ENCODE assay signal across 13 cellular contexts in genomic region chr1:26315874-26316850, GRCh38. TPM values are rescaled to one million over a fixed set of nuclear protein-coding genes. Genes with fewer than 3 reads are reported as not detected.
A peak's percentile ranks its signal among the peaks of the same experiment; 100 is the strongest.
DNase-seq lines count a peak whose midpoint lies in the region; ATAC-seq and TF ChIP-seq lines count a peak whose summit lies in the region.
"Had no signal": no experiment of that assay in that cellular context is flagged by ENCODE, and none has a peak within 500 bp of the region (broad histone marks: within the 10 kb centered on the region; RNA-seq: fewer than 3 reads in every experiment).

No MANE protein-coding gene starts in this region.

- H3K27ac ChIP-seq in CD8-positive, alpha-beta T cell (ENCODE audit: low read depth, low read length), result no peak overlapping the region
- H3K27ac ChIP-seq in HEK293 (ENCODE audit: extremely low read depth, low read depth, low read length) (no peak overlapping the region), RWPE1 (no peak overlapping the region)
- H3K27ac ChIP-seq: breast epithelium had no signal

- H3K9me3 ChIP-seq in CD8-positive, alpha-beta T cell (ENCODE audit: low read length), result no peaks in the 10 kb centered on the region
- H3K9me3 ChIP-seq in HEK293 (ENCODE audit: control insufficient read depth, insufficient read depth, low read depth, low read length), result no peaks in the 10 kb centered on the region
- H3K9me3 ChIP-seq: breast epithelium had no signal

- intact Hi-C loops in CD8-positive, alpha-beta T cell (cut with DNase I, micrococcal nuclease), result loop anchor here in 1 of 2 experiments (5.0 kb wide), 1 partner anchor 916 kb away; the partner anchor contains the start of gene WDTC1
- intact Hi-C loops in activated T-helper 1 cell treated with anti-CD3 and anti-CD28 coated beads, Interleukin-12 subunit alpha, Interleukin-12 subunit beta, Interleukin-2, Interleukin-4 antibody, amounts not matched to agents 30 ng/mL and 10 ng/mL and 1 ng/mL, durations not matched to agents 14 hours and 24 hours and 36 hours (cut with micrococcal nuclease), result no loop called here

- peaks cover 11% of the 10 kb centered on the region for H3K36me3 ChIP-seq in CD8-positive, alpha-beta T cell (ENCODE audit: insufficient read depth, low read length)
- H3K36me3 ChIP-seq in HEK293 (ENCODE audit: control insufficient read depth in 2 of 2, insufficient read depth in 1 of 2, low read length in 2 of 2), result no peaks in the 10 kb centered on the region
- H3K36me3 ChIP-seq: breast epithelium had no signal

- H3K27me3 ChIP-seq in CD8-positive, alpha-beta T cell (ENCODE audit: insufficient read depth, low read length), result no peaks in the 10 kb centered on the region
- H3K27me3 ChIP-seq: breast epithelium had no signal

- no peak for ATAC-seq in CD8-positive, alpha-beta T cell
- ATAC-seq in GM21786 (IDR thresholded peaks at IDR 0.05; ENCODE audit: unreplicated experiment), result no peak

- TF ChIP-seq CTCF in CD8-positive, alpha-beta T cell (IDR thresholded peaks at IDR 0.05), result no peak
- no peak for TF ChIP-seq CTCF in HEK293 (tag by site-specific recombination; IDR thresholded peaks at IDR 0.05)
- no peak for TF ChIP-seq CTCF in nephron progenitor cell (IDR thresholded peaks at IDR 0.05)
- TF ChIP-seq CTCF in RWPE1 (conservative IDR thresholded peaks at IDR 0.05; ENCODE audit: low read depth), result no peak

- POLR2A ChIA-PET in CD8-positive, alpha-beta T cell (lab: Charles Lee), result interaction anchor here (0.9 to 17.6 kb wide), 5 partner anchors 8 to 62 kb away, joined by 7 to 666 read pairs (median 9); partner anchors contain the start of genes SH3BGRL3 and UBXN11
- POLR2A ChIA-PET in HEK293 (lab: Yijun Ruan, JAX) (interaction anchor here (0.7 to 0.9 kb wide), 2 partner anchors 16 to 189 kb away, joined by 4 to 5 read pairs; no protein-coding TSS in a partner anchor), RWPE1 (lab: Yijun Ruan, JAX; ENCODE audit: low non-redundant PET) (no interaction called here)

- peak overlapping the region; percentile 84 for H3K27ac Mint-ChIP-seq in CD8-positive, alpha-beta T cell
- peak overlapping the region; percentile 61 for H3K27ac Mint-ChIP-seq in activated T-helper 1 cell treated with anti-CD3 and anti-CD28 coated beads, Interleukin-12 subunit alpha, Interleukin-12 subunit beta, Interleukin-2, Interleukin-4 antibody, amounts not matched to agents 30 ng/mL and 10 ng/mL and 1 ng/mL, durations not matched to agents 14 hours and 24 hours and 36 hours
- H3K27ac Mint-ChIP-seq in nephron progenitor cell, result peak overlapping the region; percentile 81

- H3K36me3 Mint-ChIP-seq in CD8-positive, alpha-beta T cell, result peaks cover 33% of the 10 kb centered on the region
- peaks cover 9% of the 10 kb centered on the region for H3K36me3 Mint-ChIP-seq in activated T-helper 1 cell treated with anti-CD3 and anti-CD28 coated beads, Interleukin-12 subunit alpha, Interleukin-12 subunit beta, Interleukin-2, Interleukin-4 antibody, amounts not matched to agents 30 ng/mL and 10 ng/mL and 1 ng/mL, durations not matched to agents 14 hours and 24 hours and 36 hours (ENCODE audit: low read depth)
- H3K36me3 Mint-ChIP-seq in nephron progenitor cell (ENCODE audit: low read depth), result no peaks in the 10 kb centered on the region

- H3K4me3 ChIP-seq in CD8-positive, alpha-beta T cell (ENCODE audit: low read depth, low read length), result no peak overlapping the region
- H3K4me3 ChIP-seq in HEK293 (ENCODE audit: low read depth, low read length), result no peak overlapping the region
- H3K4me3 ChIP-seq: breast epithelium had no signal

- H3K4me1 ChIP-seq in CD8-positive, alpha-beta T cell (ENCODE audit: insufficient read depth, low read length), result peaks cover 51% of the 10 kb centered on the region
- H3K4me1 ChIP-seq in HEK293 (ENCODE audit: control insufficient read depth, insufficient read depth, low read length), result no peaks in the 10 kb centered on the region

- no peaks in the 10 kb centered on the region for H3K27me3 Mint-ChIP-seq in CD8-positive, alpha-beta T cell (ENCODE audit: low read depth)
- no peaks in the 10 kb centered on the region for H3K27me3 Mint-ChIP-seq in activated T-helper 1 cell treated with anti-CD3 and anti-CD28 coated beads, Interleukin-12 subunit alpha, Interleukin-12 subunit beta, Interleukin-2, Interleukin-4 antibody, amounts not matched to agents 30 ng/mL and 10 ng/mL and 1 ng/mL, durations not matched to agents 14 hours and 24 hours and 36 hours (ENCODE audit: insufficient read depth)
- H3K27me3 Mint-ChIP-seq in nephron progenitor cell (ENCODE audit: low read depth, poor library complexity), result peaks cover 10% of the 10 kb centered on the region

- peak overlapping the region; percentile 29 for H3K4me3 Mint-ChIP-seq in CD8-positive, alpha-beta T cell
- peak overlapping the region; percentile 62 for H3K4me3 Mint-ChIP-seq in activated T-helper 1 cell treated with anti-CD3 and anti-CD28 coated beads, Interleukin-12 subunit alpha, Interleukin-12 subunit beta, Interleukin-2, Interleukin-4 antibody, amounts not matched to agents 30 ng/mL and 10 ng/mL and 1 ng/mL, durations not matched to agents 14 hours and 24 hours and 36 hours
- H3K4me3 Mint-ChIP-seq in nephron progenitor cell, result peak overlapping the region; percentile 13

- peaks cover 59% of the 10 kb centered on the region for H3K4me1 Mint-ChIP-seq in CD8-positive, alpha-beta T cell (ENCODE audit: low read depth)
- peaks cover 78% of the 10 kb centered on the region for H3K4me1 Mint-ChIP-seq in activated T-helper 1 cell treated with anti-CD3 and anti-CD28 coated beads, Interleukin-12 subunit alpha, Interleukin-12 subunit beta, Interleukin-2, Interleukin-4 antibody, amounts not matched to agents 30 ng/mL and 10 ng/mL and 1 ng/mL, durations not matched to agents 14 hours and 24 hours and 36 hours (ENCODE audit: low read depth)
- peaks cover 70% of the 10 kb centered on the region for H3K4me1 Mint-ChIP-seq in nephron progenitor cell

- CTCF ChIA-PET in CD8-positive, alpha-beta T cell (lab: Charles Lee), result interaction anchor here (1.3 to 27.4 kb wide), 5 partner anchors 9 to 83 kb away, joined by 3 to 844 read pairs (median 5); partner anchors contain the start of genes CEP85, SH3BGRL3 and UBXN11
- CTCF ChIA-PET in HEK293 (lab: Yijun Ruan, JAX) (interaction anchor here (0.6 to 11.1 kb wide), 5 partner anchors 28 to 574 kb away, joined by 3 to 203 read pairs (median 3); partner anchors contain the start of gene GPN2), RWPE1 (lab: Yijun Ruan, JAX) (interaction anchor here (0.6 kb wide), 1 partner anchor 117 kb away, joined by 6 read pairs; no protein-coding TSS in a partner anchor)

- DNase-seq in CD8-positive, alpha-beta T cell, result no peak
- no peak for DNase-seq in activated T-helper 1 cell treated with anti-CD3 and anti-CD28 coated beads, Interleukin-12 subunit alpha, Interleukin-12 subunit beta, Interleukin-2, Interleukin-4 antibody, amounts not matched to agents 30 ng/mL and 10 ng/mL and 1 ng/mL, durations not matched to agents 14 hours and 24 hours and 36 hours (ENCODE audit: low spot score)
- DNase-seq in nephron progenitor cell (no peak), RWPE1 (ENCODE audit: low spot score) (no peak), cortex of kidney (lab: John Stamatoyannopoulos, UW) (no peak)
- DNase-seq: COR-L47, islet precursor cell, NCI-H2227 treated with DMSO at 0.1 percent for 48 hours had no signal

- no peaks in the 10 kb centered on the region for H3K9me3 Mint-ChIP-seq in CD8-positive, alpha-beta T cell
- H3K9me3 Mint-ChIP-seq in activated T-helper 1 cell treated with anti-CD3 and anti-CD28 coated beads, Interleukin-12 subunit alpha, Interleukin-12 subunit beta, Interleukin-2, Interleukin-4 antibody, amounts not matched to agents 30 ng/mL and 10 ng/mL and 1 ng/mL, durations not matched to agents 14 hours and 24 hours and 36 hours, result no peaks in the 10 kb centered on the region
- no peaks in the 10 kb centered on the region for H3K9me3 Mint-ChIP-seq in nephron progenitor cell

RNA-seq across cellular contexts. Expression of gene CD52, which starts 1.6 kb away (rescaled TPM):
- total RNA-seq in CD8-positive, alpha-beta T cell, result 100 to 1,000 TPM; 285 to 289 TPM
- 394 and 411 TPM in 2 replicates for total RNA-seq in activated T-helper 1 cell treated with anti-CD3 and anti-CD28 coated beads, Interleukin-12 subunit alpha, Interleukin-12 subunit beta, Interleukin-2, Interleukin-4 antibody, amounts not matched to agents 30 ng/mL and 10 ng/mL and 1 ng/mL, durations not matched to agents 14 hours and 24 hours and 36 hours

RNA-seq across cellular contexts. Expression of gene UBXN11, which starts 9.7 kb away (rescaled TPM):
- total RNA-seq in CD8-positive, alpha-beta T cell, result 10 to 100 TPM; 28.6 to 33.8 TPM
- 14.8 and 22.1 TPM in 2 replicates for total RNA-seq in activated T-helper 1 cell treated with anti-CD3 and anti-CD28 coated beads, Interleukin-12 subunit alpha, Interleukin-12 subunit beta, Interleukin-2, Interleukin-4 antibody, amounts not matched to agents 30 ng/mL and 10 ng/mL and 1 ng/mL, durations not matched to agents 14 hours and 24 hours and 36 hours

RNA-seq across cellular contexts. Expression of gene SH3BGRL3, which starts 36.3 kb away (rescaled TPM):
- 100 to 1,000 TPM; 187 to 191 TPM for total RNA-seq in CD8-positive, alpha-beta T cell
- 551 and 575 TPM in 2 replicates for total RNA-seq in activated T-helper 1 cell treated with anti-CD3 and anti-CD28 coated beads, Interleukin-12 subunit alpha, Interleukin-12 subunit beta, Interleukin-2, Interleukin-4 antibody, amounts not matched to agents 30 ng/mL and 10 ng/mL and 1 ng/mL, durations not matched to agents 14 hours and 24 hours and 36 hours

RNA-seq across cellular contexts. Expression of gene CRYBG2, which starts 37.8 kb away (rescaled TPM):
- 1 to 10 TPM in 1 of 2 experiments, under 1 TPM in 1; 0.33 to 1.0 TPM for total RNA-seq in CD8-positive, alpha-beta T cell
- 0.83 and 1.9 TPM in 2 replicates for total RNA-seq in activated T-helper 1 cell treated with anti-CD3 and anti-CD28 coated beads, Interleukin-12 subunit alpha, Interleukin-12 subunit beta, Interleukin-2, Interleukin-4 antibody, amounts not matched to agents 30 ng/mL and 10 ng/mL and 1 ng/mL, durations not matched to agents 14 hours and 24 hours and 36 hours
- total RNA-seq: right cardiac atrium, subcutaneous adipose tissue had no signal

RNA-seq across cellular contexts. Expression of gene ZNF683, which starts 56.4 kb away (rescaled TPM):
- total RNA-seq in CD8-positive, alpha-beta T cell, result 10 to 100 TPM in 1 of 2 experiments, 1 to 10 TPM in 1; 8.4 to 10.9 TPM
- total RNA-seq in activated T-helper 1 cell treated with anti-CD3 and anti-CD28 coated beads, Interleukin-12 subunit alpha, Interleukin-12 subunit beta, Interleukin-2, Interleukin-4 antibody, amounts not matched to agents 30 ng/mL and 10 ng/mL and 1 ng/mL, durations not matched to agents 14 hours and 24 hours and 36 hours, result not detected in 2 replicates
- total RNA-seq: subcutaneous adipose tissue had no signal
